In the genomic region with DNA sequence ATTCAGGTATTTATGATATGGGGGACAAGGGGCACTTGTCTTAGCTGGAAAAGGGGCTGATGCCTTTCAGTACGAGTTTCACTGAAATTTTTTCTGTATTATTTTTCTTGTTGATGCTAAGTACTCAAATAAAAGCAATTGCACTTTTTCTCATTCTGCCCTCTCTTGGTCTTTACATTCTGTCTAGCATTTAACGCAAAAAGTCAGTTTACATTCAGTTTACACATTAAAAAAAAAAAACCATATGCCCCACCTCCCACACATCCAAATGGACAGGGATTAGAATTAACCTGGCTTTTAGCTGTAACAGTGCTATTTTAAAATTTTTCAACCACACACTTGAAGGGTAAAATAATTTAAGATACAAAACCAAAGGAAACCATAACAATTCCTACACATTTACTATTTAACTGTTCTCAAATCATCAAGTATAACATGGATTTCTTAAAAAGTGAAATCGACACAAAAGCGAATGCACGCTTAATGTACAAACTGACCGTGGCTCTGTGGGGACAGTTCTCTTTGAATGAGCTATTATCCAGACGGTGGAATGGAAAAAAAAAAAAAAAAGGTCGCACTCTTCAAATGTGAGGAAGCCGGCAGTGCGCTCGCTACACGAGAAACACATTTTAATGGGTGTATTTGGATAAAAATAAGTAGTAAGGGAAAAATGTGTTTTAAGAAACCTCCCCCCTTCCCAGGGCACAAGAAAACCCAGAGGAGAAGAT, we compare ENCODE assay signal across 8 cellular contexts. TPM values are rescaled to one million over a fixed set of nuclear protein-coding genes. Genes with fewer than 3 reads are reported as not detected.
A peak's percentile ranks its signal among the peaks of the same experiment; 100 is the strongest.
DNase-seq lines count a peak whose midpoint lies in the region; ATAC-seq and TF ChIP-seq lines count a peak whose summit lies in the region.

No MANE protein-coding gene starts in this region.

- TF ChIP-seq CTCF in PC-9 (conservative IDR thresholded peaks at IDR 0.05) (no peak), endodermal cell (conservative IDR thresholded peaks at IDR 0.05) (no peak)

- no peak overlapping the region for H3K14ac ChIP-seq in neuronal stem cell (ENCODE audit: low read length)

- POLR2A ChIA-PET in PC-9 (lab: Charles Lee; ENCODE audit: unreplicated experiment) = interaction anchor here (0.6 to 0.7 kb wide), 2 partner anchors 53 to 163 kb away, joined by 3 to 5 read pairs; no protein-coding TSS in a partner anchor

- no peak overlapping the region for H4K8ac ChIP-seq in neuronal stem cell (ENCODE audit: low read depth, low read length)

- H3K79me1 ChIP-seq in neuronal stem cell (ENCODE audit: low read depth, low read length) = no peaks in the 10 kb centered on the region

- peak overlapping the region; percentile 88 for H3K27ac Mint-ChIP-seq in endodermal cell

- H3K36me3 ChIP-seq in PC-9 (ENCODE audit: low read depth) (no peaks in the 10 kb centered on the region), endodermal cell (ENCODE audit: control insufficient read depth, insufficient read depth, low read length) (no peaks in the 10 kb centered on the region), neuronal stem cell (replicated peaks in 1 of 2; ENCODE audit: control insufficient read depth in 2 of 2, insufficient read depth in 2 of 2, low read length in 2 of 2) (no peaks in the 10 kb centered on the region)

- H3K9me3 Mint-ChIP-seq in endodermal cell = no peaks in the 10 kb centered on the region

- H3K4ac ChIP-seq in neuronal stem cell (ENCODE audit: low read length) = no peak overlapping the region

- no peak overlapping the region for H2BK5ac ChIP-seq in neuronal stem cell (ENCODE audit: low read length)

- DNase-seq in DMS53 (lab: John Stamatoyannopoulos, UW) (peak; percentile 51), DMS53 treated with DMSO at 0.1 percent for 48 hours (lab: John Stamatoyannopoulos, UW; ENCODE audit: unreplicated experiment) (no peak), PC-9 (no peak), endodermal cell (no peak), neuronal stem cell (ENCODE audit: low spot score) (no peak), DMS114 treated with DMSO at 0.1 percent for 48 hours (lab: John Stamatoyannopoulos, UW; ENCODE audit: unreplicated experiment) (no peak)
- DNase-seq in stimulated activated CD4-positive, alpha-beta T cell treated with anti-CD3 and anti-CD28 coated beads, Interleukin-4, amount 100 ng/mL, for 1 hour = no peak

- H3K4me1 ChIP-seq in PC-9 (replicated peaks; ENCODE audit: insufficient read depth) (peaks cover 35% of the 10 kb centered on the region), endodermal cell (ENCODE audit: control insufficient read depth, insufficient read depth, low read length) (no peaks in the 10 kb centered on the region), neuronal stem cell (ENCODE audit: control insufficient read depth in 2 of 2, insufficient read depth in 1 of 2, low read depth in 1 of 2, low read length in 2 of 2) (peaks cover 0 to 2% of the 10 kb centered on the region in 2 donors)

- peak overlapping the region; percentile 96 for H2AFZ ChIP-seq in PC-9
- H2AFZ ChIP-seq in neuronal stem cell (ENCODE audit: low read length) = peak overlapping the region; percentile 92

- peaks cover 8% of the 10 kb centered on the region; the same call in 1 of the 2 replicates for H3F3A ChIP-seq in PC-9 (ENCODE audit: insufficient read depth, low read depth)

- no peak overlapping the region for H3K18ac ChIP-seq in neuronal stem cell (ENCODE audit: low read length)

- BruUV-seq in PC-9 (replicated peaks; lab: Mats Ljungman, UMichigan) = no TSS peak

- H3K4me1 Mint-ChIP-seq in endodermal cell = peaks cover 62% of the 10 kb centered on the region

- H3K4me2 ChIP-seq in PC-9 (peak overlapping the region; percentile 88), neuronal stem cell (ENCODE audit: insufficient read depth, low read length, poor library complexity, severe bottlenecking) (peak overlapping the region; percentile 66)

- peaks cover 63% of the 10 kb centered on the region for H3K79me2 ChIP-seq in PC-9 (ENCODE audit: low read depth)

- H2BK120ac ChIP-seq in neuronal stem cell (ENCODE audit: low read depth, low read length) = no peak overlapping the region

- no peak overlapping the region for H2BK12ac ChIP-seq in neuronal stem cell (ENCODE audit: low read length)

- intact Hi-C loops in PC-9 (cut with micrococcal nuclease; ENCODE audit: unreplicated experiment) = loop anchor here (1.0 to 5.0 kb wide), 4 partner anchors 89 to 156 kb away; no protein-coding TSS in a partner anchor

- peak overlapping the region; percentile 85 for H3K27ac ChIP-seq in PC-9
- H3K27ac ChIP-seq in endodermal cell (ENCODE audit: low read depth, low read length) = no peak overlapping the region
- H3K27ac ChIP-seq in neuronal stem cell (replicated peaks; ENCODE audit: low read length) = no peak overlapping the region

- no peaks in the 10 kb centered on the region for H3K36me3 Mint-ChIP-seq in endodermal cell (ENCODE audit: low read depth)

- no peaks in the 10 kb centered on the region for H3K9me2 ChIP-seq in PC-9 (ENCODE audit: insufficient read depth)

- H2BK15ac ChIP-seq in neuronal stem cell (ENCODE audit: low read length) = no peak overlapping the region

- H3K27me3 Mint-ChIP-seq in endodermal cell (ENCODE audit: insufficient read depth) = no peaks in the 10 kb centered on the region

- H3K9ac ChIP-seq in endodermal cell (ENCODE audit: extremely low read depth, low read length, poor library complexity, severe bottlenecking) (peak overlapping the region; percentile 76), neuronal stem cell (ENCODE audit: low read depth, low read length, poor library complexity) (no peak overlapping the region)

- no peaks in the 10 kb centered on the region; the same call in 1 of the 2 replicates for H3K9me3 ChIP-seq in PC-9 (ENCODE audit: insufficient read depth, low read depth)
- H3K9me3 ChIP-seq in endodermal cell (ENCODE audit: control insufficient read depth, low read length) = no peaks in the 10 kb centered on the region
- H3K9me3 ChIP-seq in neuronal stem cell (replicated peaks in 1 of 2; ENCODE audit: control insufficient read depth in 2 of 2, insufficient read depth in 1 of 2, low read depth in 1 of 2, low read length in 2 of 2) = no peaks in the 10 kb centered on the region

- peak overlapping the region; percentile 63 for H3K4me3 ChIP-seq in PC-9
- peak overlapping the region; percentile 95 for H3K4me3 ChIP-seq in endodermal cell (ENCODE audit: low read length)
- H3K4me3 ChIP-seq in neuronal stem cell (ENCODE audit: low read length in 2 of 2) = peak overlapping the region; percentile 71 to 92

- H2AK5ac ChIP-seq in neuronal stem cell (ENCODE audit: low read depth, low read length) = no peak overlapping the region

- H3K27me3 ChIP-seq in PC-9 (ENCODE audit: insufficient read depth, low read depth) (no peaks in the 10 kb centered on the region), endodermal cell (ENCODE audit: control insufficient read depth, insufficient read depth, low read length, poor library complexity, severe bottlenecking) (no peaks in the 10 kb centered on the region), neuronal stem cell (ENCODE audit: control insufficient read depth in 3 of 3, insufficient read depth in 3 of 3, low read depth in 1 of 3, low read length in 3 of 3) (peaks cover 0 to 2% (median 0%) of the 10 kb centered on the region in 3 experiments)

- CTCF ChIA-PET in PC-9 (lab: Charles Lee) = interaction anchor here (0.6 kb wide), 2 partner anchors 28 to 126 kb away, joined by 3 to 4 read pairs; no protein-coding TSS in a partner anchor

- WGBS in endodermal cell (ENCODE audit: insufficient coverage in 1 of 2, insufficient read length in 1 of 2), 2 experiments = 6% methylated on average over 6 of the region's 12 CpGs; no CpG with 5 or more reads in 1 of the 2 experiments
- WGBS in neuronal stem cell (ENCODE audit: extremely low coverage in 2 of 2, insufficient read length in 2 of 2, insufficient replicate concordance in 1 of 2), 2 donors = no CpG with 5 or more reads among the region's 12 CpGs

- H3K23ac ChIP-seq in neuronal stem cell (ENCODE audit: low read depth, low read length, poor library complexity) = no peak overlapping the region

- ATAC-seq in GM21825 (IDR thresholded peaks at IDR 0.05; ENCODE audit: unreplicated experiment) = no peak

- no peak overlapping the region for H4K91ac ChIP-seq in neuronal stem cell (ENCODE audit: low read depth, low read length, poor library complexity)

- no peaks in the 10 kb centered on the region; the same call in 1 of the 2 replicates for H4K20me1 ChIP-seq in PC-9 (ENCODE audit: insufficient read depth)

- peak overlapping the region; percentile 97 for H3K4me3 Mint-ChIP-seq in endodermal cell

RNA-seq across cellular contexts. Expression of gene AMMECR1, which starts 1.4 kb away (rescaled TPM):
- total RNA-seq in PC-9 (2021) (24.4 and 35.4 TPM in 2 replicates), endodermal cell (10 to 100 TPM; 26.8 to 62.2 TPM)
- 12.2 TPM for polyA plus RNA-seq in endodermal cell (2013, experiment 1 of 2)
- polyA plus RNA-seq in endodermal cell (2013, experiment 2 of 2) = 12.2 TPM
- 8.7 TPM for polyA plus RNA-seq in neuronal stem cell (2013, experiment 1 of 2)
- polyA plus RNA-seq in neuronal stem cell (2013, experiment 2 of 2) = 8.6 TPM

RNA-seq across cellular contexts. Expression of gene RTL9, which starts 42.1 kb away (rescaled TPM):
- total RNA-seq in PC-9 (2021) (0.79 TPM in 1 of 2 replicates, not detected in the other), endodermal cell (under 1 TPM; 0.29 TPM)
- 0.68 TPM for polyA plus RNA-seq in endodermal cell (2013, experiment 1 of 2)
- polyA plus RNA-seq in endodermal cell (2013, experiment 2 of 2) = 0.41 TPM
- 0.15 TPM for polyA plus RNA-seq in neuronal stem cell (2013, experiment 1 of 2)
- polyA plus RNA-seq in neuronal stem cell (2013, experiment 2 of 2) = 0.10 TPM
